In the genomic region with DNA sequence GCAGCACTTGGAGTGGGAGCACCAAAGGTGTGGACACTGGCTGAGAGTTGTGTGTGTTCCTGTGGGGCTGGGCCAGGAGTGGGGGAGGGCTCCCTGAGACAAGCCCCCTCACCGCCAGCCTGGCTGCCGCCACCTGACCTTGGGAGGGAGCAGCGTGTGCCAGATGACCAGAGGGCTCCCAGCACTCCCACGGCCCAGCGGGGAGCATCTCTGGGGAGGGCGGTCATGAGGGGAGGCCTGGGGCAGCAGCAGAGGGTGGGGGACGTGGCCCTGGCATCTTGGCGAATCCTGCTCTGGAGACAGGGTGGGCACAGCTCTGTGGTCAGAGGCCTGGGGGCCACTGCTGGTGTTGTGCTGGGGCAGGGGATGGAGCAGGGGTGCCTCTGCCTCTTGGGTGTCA, we compare ENCODE assay signal across 18 cellular contexts. TPM values are rescaled to one million over a fixed set of nuclear protein-coding genes. Genes with fewer than 3 reads are reported as not detected.
DNase-seq lines count a peak whose midpoint lies in the region; ATAC-seq, FAIRE-seq and TF ChIP-seq lines count a peak whose summit lies in the region.
"Had no signal": no experiment of that assay in that cellular context is flagged by ENCODE, and none has a peak within 500 bp of the region (broad histone marks: within the 10 kb centered on the region; RNA-seq: fewer than 3 reads in every experiment).

No MANE protein-coding gene starts in this region.

- H2BK5ac ChIP-seq in H9 (ENCODE audit: insufficient read length, low read length) (no peak overlapping the region), H1 (ENCODE audit: low read depth, low read length) (peak overlapping the region; percentile 73)

- H3K4me3 ChIP-seq in H1 (ENCODE audit: extremely low read depth in 1 of 4, insufficient read depth in 2 of 4, low read depth in 3 of 4, low read length in 4 of 4) (no peak overlapping the region), mucosa of descending colon (no peak overlapping the region), transverse colon (no peak overlapping the region)

- H3K18ac ChIP-seq in H9 (ENCODE audit: insufficient read length, low read depth, low read length) (no peak overlapping the region), H1 (ENCODE audit: extremely low read depth, low read length) (peak overlapping the region; percentile 19; the same call in 1 of the 2 replicates)

- H3K4me1 ChIP-seq in H9 (ENCODE audit: insufficient read depth, low read length), result no peaks in the 10 kb centered on the region; the same call in 1 of the 2 replicates
- peaks cover 0 to 25% (median 17%) of the 10 kb centered on the region in 4 experiments; a peak in 6 of 7 replicates for H3K4me1 ChIP-seq in H1 (replicated peaks in 1 of 4; ENCODE audit: control insufficient read depth in 3 of 4, insufficient read depth in 4 of 4, low read length in 3 of 4)
- H3K4me1 ChIP-seq in mucosa of descending colon (ENCODE audit: low read depth), result no peaks in the 10 kb centered on the region
- peaks cover 0 to 4% (median 0%) of the 10 kb centered on the region in 4 donors for H3K4me1 ChIP-seq in transverse colon

- H4K5ac ChIP-seq in H9 (ENCODE audit: insufficient read length, low read depth, low read length) (no peak overlapping the region), H1 (ENCODE audit: insufficient read length, low read depth, low read length) (no peak overlapping the region)

- H3K4me3 Mint-ChIP-seq in activated naive CD4-positive, alpha-beta T cell treated with anti-CD3 and anti-CD28 coated beads, Interleukin-2, amount 10 ng/mL, durations not matched to agents 7 days and 5 days, result no peak overlapping the region
- H3K4me3 Mint-ChIP-seq in activated naive CD4-positive, alpha-beta T cell treated with anti-CD3 and anti-CD28 coated beads for 36 hours, result no peak overlapping the region
- H3K4me3 Mint-ChIP-seq in H9, result no peak overlapping the region; a peak in 1 of 5 replicates
- H3K4me3 Mint-ChIP-seq: CD14-positive monocyte had no signal

- peaks cover 4% of the 10 kb centered on the region for H3K4me1 Mint-ChIP-seq in activated naive CD4-positive, alpha-beta T cell treated with anti-CD3 and anti-CD28 coated beads, Interleukin-2, amount 10 ng/mL, durations not matched to agents 7 days and 5 days
- peaks cover 4% of the 10 kb centered on the region for H3K4me1 Mint-ChIP-seq in activated naive CD4-positive, alpha-beta T cell treated with anti-CD3 and anti-CD28 coated beads for 36 hours (ENCODE audit: low read depth)
- peaks cover 10 to 26% of the 10 kb centered on the region in 2 experiments for H3K4me1 Mint-ChIP-seq in H9

- POLR2A ChIA-PET in H1 (lab: Charles Lee; ENCODE audit: partially characterized antibody), result interaction anchor here (0.9 to 1.3 kb wide), 3 partner anchors 9 to 19 kb away, joined by 3 to 5 read pairs (median 4); no protein-coding TSS in a partner anchor

- H3K4me2 ChIP-seq in H9 (ENCODE audit: insufficient read depth, insufficient read length, low read length) (no peak overlapping the region), H1 (ENCODE audit: insufficient read depth in 1 of 2, low read depth in 2 of 2, low read length in 2 of 2) (no peak overlapping the region)

- H3K14ac ChIP-seq in H9 (ENCODE audit: insufficient read depth, low read length) (peak overlapping the region; percentile 39; the same call in 1 of the 2 replicates), H1 (ENCODE audit: insufficient read length) (no peak overlapping the region)

- H2BK120ac ChIP-seq in H9 (ENCODE audit: low read depth, low read length, poor library complexity, severe bottlenecking), result no peak overlapping the region
- H2BK120ac ChIP-seq in H1 (replicated peaks; ENCODE audit: low read depth, low read length), result no peak overlapping the region

- TF ChIP-seq CTCF in H9 (conservative IDR thresholded peaks at IDR 0.05), result no peak
- TF ChIP-seq CTCF in H1 (IDR thresholded peaks at IDR 0.05; ENCODE audit: control extremely low read depth in 1 of 3, insufficient read depth in 1 of 3, low read depth in 1 of 3, low read length in 3 of 3), result no peak
- no peak for TF ChIP-seq CTCF in mucosa of descending colon (IDR thresholded peaks at IDR 0.05)
- TF ChIP-seq CTCF in transverse colon (IDR thresholded peaks at IDR 0.05), result no peak

- H3K56ac ChIP-seq in H9 (ENCODE audit: insufficient read length, low read depth, low read length) (no peak overlapping the region), H1 (replicated peaks; ENCODE audit: insufficient read length, low read depth, low read length) (no peak overlapping the region)

- intact Hi-C loops in activated naive CD4-positive, alpha-beta T cell treated with anti-CD3 and anti-CD28 coated beads for 36 hours (cut with micrococcal nuclease), result no loop called here
- intact Hi-C loops in mucosa of descending colon (cut with DNase I, micrococcal nuclease) (no loop called here), transverse colon (cut with DNase I; ENCODE audit: low total_unique reads) (no loop called here)

- ATAC-seq in mucosa of descending colon (no peak), GM21390 (IDR thresholded peaks at IDR 0.05; ENCODE audit: unreplicated experiment) (no peak)

- H3K23me2 ChIP-seq in H9 (ENCODE audit: insufficient read length, low read depth, low read length, poor library complexity, severe bottlenecking), result peaks cover 4% of the 10 kb centered on the region
- H3K23me2 ChIP-seq in H1 (ENCODE audit: low read depth, low read length), result peaks cover 6% of the 10 kb centered on the region; the same call in 1 of the 2 replicates

- no peak overlapping the region for H4K91ac ChIP-seq in H9 (ENCODE audit: insufficient read length, low read depth, low read length)
- no peak overlapping the region for H4K91ac ChIP-seq in H1 (replicated peaks; ENCODE audit: insufficient read length, low read length)

- H3K36me3 ChIP-seq in H1 (ENCODE audit: control insufficient read depth in 2 of 4, insufficient read depth in 4 of 4, low read length in 3 of 4), result peaks cover 0 to 6% (median 4%) of the 10 kb centered on the region in 4 experiments; a peak in 4 of 8 replicates
- H3K36me3 ChIP-seq in mucosa of descending colon (ENCODE audit: low read depth), result no peaks in the 10 kb centered on the region
- H3K36me3 ChIP-seq in transverse colon, result no peaks in the 10 kb centered on the region

- H3K23ac ChIP-seq in H9 (ENCODE audit: insufficient read length, low read depth, low read length), result no peak overlapping the region
- H3K23ac ChIP-seq in H1 (ENCODE audit: insufficient read length), result no peak overlapping the region

- TF ChIP-seq POLR2A in H1 (IDR thresholded peaks at IDR 0.05; ENCODE audit: control extremely low read depth in 1 of 2, low read depth in 2 of 2, low read length in 2 of 2), result no peak
- TF ChIP-seq POLR2A in transverse colon (IDR thresholded peaks at IDR 0.05), result no peak

- H4K8ac ChIP-seq in H9 (replicated peaks; ENCODE audit: insufficient read length, low read depth, low read length) (no peak overlapping the region), H1 (ENCODE audit: extremely low read depth, insufficient read depth, low read length) (peak overlapping the region; percentile 41; the same call in 1 of the 2 replicates)

- H3K27ac ChIP-seq in H9 (ENCODE audit: insufficient read length, low read depth, low read length), result no peak overlapping the region
- H3K27ac ChIP-seq in H1 (ENCODE audit: low read depth, low read length), result no peak overlapping the region
- H3K27ac ChIP-seq in transverse colon, result no peak overlapping the region

- no peak overlapping the region for H2BK20ac ChIP-seq in H9 (ENCODE audit: low read depth, low read length, poor library complexity, severe bottlenecking)
- H2BK20ac ChIP-seq in H1 (ENCODE audit: low read length), result 0 out of 2 replicates have a peak overlapping the region, but pooled peaks have one; percentile 90

- no CpG with 5 or more reads among the region's 8 CpGs for WGBS in H9 (ENCODE audit: extremely low coverage, insufficient read length, low lambda C conversion rate)
- WGBS in H1 (ENCODE audit: extremely low coverage in 1 of 2, insufficient coverage in 1 of 2, insufficient read length in 1 of 2, insufficient replicate concordance in 2 of 2, low coverage in 1 of 2, low lambda C conversion rate in 2 of 2, missing lambda C conversion rate in 1 of 2), 2 experiments, result no CpG with 5 or more reads among the region's 8 CpGs
- WGBS in transverse colon (ENCODE audit: low coverage in 1 of 2), 2 donors, result 92% methylated on average over 8 of the region's 8 CpGs; no CpG with 5 or more reads in 1 of the 2 donors

- H3T11ph ChIP-seq in H9 (ENCODE audit: low read length), result no peak overlapping the region

- no peaks in the 10 kb centered on the region for H3K27me3 ChIP-seq in H9 (ENCODE audit: insufficient read depth, low read length)
- no peaks in the 10 kb centered on the region for H3K27me3 ChIP-seq in H1 (replicated peaks in 1 of 4; ENCODE audit: control insufficient read depth in 3 of 4, extremely low read depth in 1 of 4, insufficient read depth in 3 of 4, low read length in 3 of 4)
- H3K27me3 ChIP-seq in transverse colon, result no peaks in the 10 kb centered on the region

- CTCF ChIA-PET in activated naive CD4-positive, alpha-beta T cell treated with anti-CD3 and anti-CD28 coated beads, Interleukin-2, amount 10 ng/mL, durations not matched to agents 7 days and 5 days (lab: Charles Lee), result interaction anchor here (0.7 kb wide), 1 partner anchor 167 kb away, joined by 3 read pairs; no protein-coding TSS in a partner anchor
- CTCF ChIA-PET in activated naive CD4-positive, alpha-beta T cell treated with anti-CD3 and anti-CD28 coated beads for 36 hours (lab: Charles Lee), result no interaction called here
- CTCF ChIA-PET in H1 (lab: Charles Lee; ENCODE audit: partially characterized antibody), result interaction anchor here (1.4 to 1.5 kb wide), 2 partner anchors 47 to 55 kb away, joined by 3 read pairs; no protein-coding TSS in a partner anchor

- H3K79me1 ChIP-seq in H9 (ENCODE audit: insufficient read depth, low read depth, low read length, poor library complexity, severe bottlenecking), result no peaks in the 10 kb centered on the region
- H3K79me1 ChIP-seq in H1 (ENCODE audit: low read depth, low read length), result peaks cover 16% of the 10 kb centered on the region

- in situ Hi-C loops in KBM-7 (cut with MboI; ENCODE audit: low pct_unique_long_range_greater_than_20kb, low sequenced_read_pairs), result no loop called here
- in situ Hi-C loops in transverse colon (cut with MboI; ENCODE audit: low pct_ligation_motif_present in 1 of 4, low pct_unique_long_range_greater_than_20kb in 1 of 4, low sequenced_read_pairs in 3 of 4), result no loop called here

- H2BK12ac ChIP-seq in H9 (ENCODE audit: insufficient read length, low read depth, low read length) (no peak overlapping the region), H1 (ENCODE audit: low read depth, low read length) (peak overlapping the region; percentile 95; the same call in 1 of the 2 replicates)

- no peaks in the 10 kb centered on the region for H3K36me3 Mint-ChIP-seq in activated naive CD4-positive, alpha-beta T cell treated with anti-CD3 and anti-CD28 coated beads, Interleukin-2, amount 10 ng/mL, durations not matched to agents 7 days and 5 days
- H3K36me3 Mint-ChIP-seq in activated naive CD4-positive, alpha-beta T cell treated with anti-CD3 and anti-CD28 coated beads for 36 hours (ENCODE audit: low read depth), result no peaks in the 10 kb centered on the region
- peaks cover 2 to 12% (median 11%) of the 10 kb centered on the region in 3 experiments; a peak in 5 of 7 replicates for H3K36me3 Mint-ChIP-seq in H9 (ENCODE audit: insufficient read depth in 1 of 3, low read depth in 3 of 3)
- H3K36me3 Mint-ChIP-seq: CD14-positive monocyte had no signal

- no peak overlapping the region for H2AK5ac ChIP-seq in H9 (ENCODE audit: insufficient read length, low read length)
- H2AK5ac ChIP-seq in H1 (ENCODE audit: low read depth, low read length), result peak overlapping the region; percentile 70; the same call in 1 of the 2 replicates

- no peak for TF ChIP-seq RAD21 in H1 (IDR thresholded peaks at IDR 0.05 in 1 of 2, conservative IDR thresholded peaks at IDR 0.05 in 1 of 2; ENCODE audit: low read depth in 2 of 2, low read length in 2 of 2)

- no peak for FAIRE-seq in H1 (lab: Jason Lieb, UNC)
- FAIRE-seq: GM12892, RCC 7860 had no signal

- TF ChIP-seq EP300 in H1 (IDR thresholded peaks at IDR 0.05; ENCODE audit: borderline replicate concordance in 1 of 2, low read depth in 2 of 2, low read length in 2 of 2) (no peak), transverse colon (IDR thresholded peaks at IDR 0.05; ENCODE audit: low read depth) (no peak)

- no peaks in the 10 kb centered on the region for H3K9me3 ChIP-seq in H9 (ENCODE audit: control insufficient read depth, low read depth, low read length)
- no peaks in the 10 kb centered on the region for H3K9me3 ChIP-seq in H1 (ENCODE audit: insufficient read depth in 2 of 2, low read depth in 1 of 2, low read length in 1 of 2)
- H3K9me3 ChIP-seq in mucosa of descending colon, result no peaks in the 10 kb centered on the region
- no peaks in the 10 kb centered on the region for H3K9me3 ChIP-seq in transverse colon

- H3K9ac ChIP-seq in H9 (ENCODE audit: extremely low read depth, insufficient read length, low read length) (no peak overlapping the region), H1 (replicated peaks in 1 of 4; ENCODE audit: extremely low read depth in 1 of 4, low read depth in 3 of 4, low read length in 3 of 4) (no peak overlapping the region)

- no peaks in the 10 kb centered on the region for H3K9me3 Mint-ChIP-seq in activated naive CD4-positive, alpha-beta T cell treated with anti-CD3 and anti-CD28 coated beads, Interleukin-2, amount 10 ng/mL, durations not matched to agents 7 days and 5 days
- no peaks in the 10 kb centered on the region for H3K9me3 Mint-ChIP-seq in activated naive CD4-positive, alpha-beta T cell treated with anti-CD3 and anti-CD28 coated beads for 36 hours
- no peaks in the 10 kb centered on the region; a peak in 2 of 5 replicates for H3K9me3 Mint-ChIP-seq in H9

- H2AFZ ChIP-seq in H9 (ENCODE audit: low read length) (no peak overlapping the region), H1 (ENCODE audit: low read length) (no peak overlapping the region)

- DNase-seq in activated naive CD4-positive, alpha-beta T cell treated with anti-CD3 and anti-CD28 coated beads, Interleukin-2, amount 10 ng/mL, durations not matched to agents 7 days and 5 days, result peak; percentile 20
- DNase-seq in activated naive CD4-positive, alpha-beta T cell treated with anti-CD3 and anti-CD28 coated beads for 36 hours, result no peak
- DNase-seq in H9, result no peak
- DNase-seq in H1 (ENCODE audit: low read depth in 1 of 2, low spot score in 2 of 2), result no peak
- DNase-seq in mucosa of descending colon, result peak in 2 of 3 donors; percentile 34 to 57
- no peak for DNase-seq in KBM-7
- no peak for DNase-seq in transverse colon
- DNase-seq: 8988T, DMS79, NCI-H1092 treated with DMSO at 0.1 percent for 48 hours, NCI-H2081, NCI-H510A, NCI-H748 treated with DMSO at 0.1 percent for 48 hours, SIG-M5 had no signal

- H3K4ac ChIP-seq in H9 (ENCODE audit: low read depth, low read length) (no peak overlapping the region), H1 (replicated peaks; ENCODE audit: insufficient read length, low read depth, low read length) (peak overlapping the region; percentile 32)

- H3K79me2 ChIP-seq in H9 (ENCODE audit: insufficient read depth, low read length), result peaks cover 3% of the 10 kb centered on the region; the same call in 1 of the 2 replicates
- H3K79me2 ChIP-seq in H1 (ENCODE audit: control insufficient read depth in 1 of 2, insufficient read depth in 2 of 2, low read length in 2 of 2), result peaks cover 0 to 9% of the 10 kb centered on the region in 2 experiments; a peak in 1 of 4 replicates

- H3K27me3 Mint-ChIP-seq in activated naive CD4-positive, alpha-beta T cell treated with anti-CD3 and anti-CD28 coated beads, Interleukin-2, amount 10 ng/mL, durations not matched to agents 7 days and 5 days, result peaks cover 7% of the 10 kb centered on the region
- no peaks in the 10 kb centered on the region for H3K27me3 Mint-ChIP-seq in activated naive CD4-positive, alpha-beta T cell treated with anti-CD3 and anti-CD28 coated beads for 36 hours (ENCODE audit: low read depth)
- no peaks in the 10 kb centered on the region for H3K27me3 Mint-ChIP-seq in H9 (ENCODE audit: low read depth)

- H4K20me1 ChIP-seq in H9 (ENCODE audit: control insufficient read depth, insufficient read depth, insufficient read length) (no peaks in the 10 kb centered on the region), H1 (replicated peaks in 1 of 2; ENCODE audit: control insufficient read depth in 1 of 2, insufficient read depth in 2 of 2, low read length in 2 of 2) (peaks cover 18 to 34% of the 10 kb centered on the region in 2 experiments)

- H2BK15ac ChIP-seq in H9 (ENCODE audit: low read depth, low read length) (no peak overlapping the region), H1 (ENCODE audit: low read length) (peak overlapping the region; percentile 92; the same call in 1 of the 2 replicates)

- H3K27ac Mint-ChIP-seq in activated naive CD4-positive, alpha-beta T cell treated with anti-CD3 and anti-CD28 coated beads, Interleukin-2, amount 10 ng/mL, durations not matched to agents 7 days and 5 days, result no peak overlapping the region
- no peak overlapping the region for H3K27ac Mint-ChIP-seq in activated naive CD4-positive, alpha-beta T cell treated with anti-CD3 and anti-CD28 coated beads for 36 hours
- peak overlapping the region in 1 of 3 experiments; percentile 44; a peak in 2 of 7 replicates for H3K27ac Mint-ChIP-seq in H9

RNA-seq across cellular contexts. Expression of gene CEP170B, which starts 10.7 kb away (rescaled TPM):
- total RNA-seq in activated naive CD4-positive, alpha-beta T cell treated with anti-CD3 and anti-CD28 coated beads for 36 hours, result 1 to 10 TPM; 3.3 TPM
- 28.5 and 28.8 TPM in 2 replicates for total RNA-seq in H9 (2021)
- 32.3 and 33.8 TPM in 2 replicates for total RNA-seq in H1 (2021; fragmentation: NEBNext Ultra II Directional; extraction: Animal tissue kit (Norgen Biotek cat#: 25700))
- polyA plus RNA-seq in H1 (2011; rRNA removed), result 9.1 and 15.2 TPM in 2 replicates
- 9.4 TPM for polyA plus RNA-seq in H1 (2011; cell fraction: cytosol; rRNA removed)
- 34.9 TPM for polyA plus RNA-seq in H1 (2011; cell fraction: nucleus; rRNA removed)
- 14.3 to 23.9 TPM (median 20.7 TPM) in 4 replicates for polyA plus RNA-seq in H1 (2012, experiment 1 of 2)
- 13.0 TPM for polyA plus RNA-seq in H1 (2012, experiment 2 of 2)
- polyA plus RNA-seq in H1 (2013, experiment 1 of 2), result 17.1 TPM
- polyA plus RNA-seq in H1 (2013, experiment 2 of 2), result 16.2 TPM
- polyA minus RNA-seq in H1 (2011; rRNA and poly(A)+ RNA removed), result 4.7 and 5.7 TPM in 2 replicates
- 11.5 TPM for polyA minus RNA-seq in H1 (2011; cell fraction: cytosol; rRNA and poly(A)+ RNA removed)
- 11.6 TPM for polyA minus RNA-seq in H1 (2011; cell fraction: nucleus; rRNA and poly(A)+ RNA removed)
- 10 to 100 TPM; 66.8 to 89.9 (median 69.9) TPM for total RNA-seq in mucosa of descending colon
- total RNA-seq in transverse colon, result 100 to 1,000 TPM in 2 of 4 donors, 10 to 100 TPM in 2; 56.0 to 195 (median 109) TPM
- polyA plus RNA-seq: CD14-positive monocyte had no signal

RNA-seq across cellular contexts. Expression of gene PLD4, which starts 48.9 kb away (rescaled TPM):
- total RNA-seq in activated naive CD4-positive, alpha-beta T cell treated with anti-CD3 and anti-CD28 coated beads for 36 hours, result not detected
- total RNA-seq in H9 (2021) (not detected in 2 replicates), mucosa of descending colon (1 to 10 TPM in 1 of 3 donors, under 1 TPM in 2; 0.38 to 2.2 (median 0.39) TPM), transverse colon (1 to 10 TPM in 2 of 4 donors, not detected in 2; 1.1 TPM)
- total RNA-seq in H1 (2021; fragmentation: NEBNext Ultra II Directional; extraction: Animal tissue kit (Norgen Biotek cat#: 25700)), result 0.04 TPM in 1 of 2 replicates, not detected in the other
- polyA plus RNA-seq in H1 (2011; rRNA removed), result 0.05 and 0.06 TPM in 2 replicates
- 0.04 TPM for polyA plus RNA-seq in H1 (2011; cell fraction: cytosol; rRNA removed)
- 0.13 TPM for polyA plus RNA-seq in H1 (2011; cell fraction: nucleus; rRNA removed)
- 0.13 TPM in 1 of 4 replicates, not detected in the others for polyA plus RNA-seq in H1 (2012, experiment 1 of 2)
- polyA plus RNA-seq in H1 (2012, experiment 2 of 2), result not detected
- polyA plus RNA-seq in H1 (2013, experiment 1 of 2), result 0.04 TPM
- polyA plus RNA-seq in H1 (2013, experiment 2 of 2), result 0.02 TPM
- 0.06 and 0.10 TPM in 2 replicates for polyA minus RNA-seq in H1 (2011; rRNA and poly(A)+ RNA removed)
- not detected for polyA minus RNA-seq in H1 (2011; cell fraction: cytosol; rRNA and poly(A)+ RNA removed)
- polyA minus RNA-seq in H1 (2011; cell fraction: nucleus; rRNA and poly(A)+ RNA removed), result 0.20 TPM

Comparison
In these comparisons a context has a peak if more than half of its experiments do, and no peak if none do; other contexts are left out.
1. DNase-seq: peak in activated naive CD4-positive, alpha-beta T cell treated with anti-CD3 and anti-CD28 coated beads, Interleukin-2, amount 10 ng/mL, durations not matched to agents 7 days and 5 days (single experiment) and mucosa of descending colon (2 of 3); none in activated naive CD4-positive, alpha-beta T cell treated with anti-CD3 and anti-CD28 coated beads for 36 hours (single experiment), H9 (single experiment), H1 (0 of 2), KBM-7 (single experiment) and transverse colon (single experiment).